Comparison of ENCODE assay signal across 20 cellular contexts in the genomic region with DNA sequence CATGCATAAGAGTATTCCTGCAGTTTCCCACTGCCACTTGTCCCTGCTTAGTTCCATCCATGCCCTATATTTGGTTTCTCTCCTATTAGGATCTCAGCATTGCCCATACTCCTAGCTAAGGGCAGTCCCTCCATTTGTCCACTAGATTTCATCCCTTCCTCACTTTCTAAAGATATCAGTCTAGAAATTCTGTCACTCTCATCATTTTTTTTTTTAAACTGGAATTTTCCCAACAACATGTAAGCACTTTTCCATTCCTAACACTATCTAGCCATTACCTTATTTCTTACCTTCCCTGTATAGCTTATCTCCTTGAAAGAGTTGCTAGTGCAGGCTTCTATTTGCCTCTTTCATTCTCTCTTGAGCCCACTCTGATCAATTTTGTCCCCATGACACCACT.
DNase-seq lines count a peak whose midpoint lies in the region; ATAC-seq, FAIRE-seq and TF ChIP-seq lines count a peak whose summit lies in the region.
"Had no signal": no experiment of that assay in that cellular context is flagged by ENCODE, and none has a peak within 500 bp of the region (broad histone marks: within the 10 kb centered on the region; RNA-seq: fewer than 3 reads in every experiment).

No MANE protein-coding gene starts in this region.

- no peak for DNase-seq in HepG2 (ENCODE audit: low spot score)
- DNase-seq in right lobe of liver = no peak
- no peak for DNase-seq in IMR-90
- DNase-seq in activated CD4-positive, alpha-beta T cell treated with anti-CD3 and anti-CD28 coated beads, Interleukin-2, amount 50 U/mL, for 4 hours = no peak
- no peak for DNase-seq in heart right ventricle
- DNase-seq: 8988T; AML-193; Caco-2; Calu3; CD4-positive, alpha-beta T cell; CD8-positive, alpha-beta T cell; DMS79 treated with DMSO at 0.1 percent for 48 hours; GF-D8 had no signal

- H3K27ac ChIP-seq in HepG2 (ENCODE audit: extremely low read length, insufficient read depth, low read length) (no peak overlapping the region), right lobe of liver (no peak overlapping the region), IMR-90 (ENCODE audit: insufficient read depth, low read length) (no peak overlapping the region), heart right ventricle (no peak overlapping the region)
- H3K27ac ChIP-seq: BLaER1 treated with 17β-estradiol and CSF1 and Interleukin-3, amounts not matched to agents 10 nM and 100 nM; C4-2B had no signal

- in situ Hi-C loops in HepG2 (cut with HindIII; ENCODE audit: extremely low pct_ligation_motif_present, low pct_unique_long_range_greater_than_20kb) (no loop called here), IMR-90 (cut with MboI; ENCODE audit: low sequenced_read_pairs) (no loop called here)

- no peak overlapping the region for H2BK20ac ChIP-seq in IMR-90 (ENCODE audit: low read depth, low read length)

- no peaks in the 10 kb centered on the region for H3K27me3 ChIP-seq in HepG2 (ENCODE audit: control insufficient read depth in 1 of 2, insufficient read depth in 2 of 2, low read length in 2 of 2)
- H3K27me3 ChIP-seq in right lobe of liver = no peaks in the 10 kb centered on the region
- no peaks in the 10 kb centered on the region for H3K27me3 ChIP-seq in IMR-90 (ENCODE audit: control insufficient read depth, insufficient read depth, low read length)
- H3K27me3 ChIP-seq in heart right ventricle = no peaks in the 10 kb centered on the region
- H3K27me3 ChIP-seq: BLaER1 treated with 17β-estradiol and CSF1 and Interleukin-3, amounts not matched to agents 10 nM and 100 nM had no signal

- no peak overlapping the region for H3K4me3 ChIP-seq in HepG2 (replicated peaks in 1 of 3; ENCODE audit: insufficient read depth in 1 of 3, low read depth in 2 of 3, low read length in 3 of 3)
- H3K4me3 ChIP-seq in right lobe of liver = no peak overlapping the region
- H3K4me3 ChIP-seq in IMR-90 (ENCODE audit: insufficient read depth, low read depth, low read length) = no peak overlapping the region
- H3K4me3 ChIP-seq in heart right ventricle = no peak overlapping the region
- H3K4me3 ChIP-seq: BLaER1 treated with 17β-estradiol and CSF1 and Interleukin-3, amounts not matched to agents 10 nM and 100 nM had no signal

- no peak for ATAC-seq in HepG2
- no peak for ATAC-seq in right lobe of liver
- no peak for ATAC-seq in IMR-90 (ENCODE audit: low read depth)
- ATAC-seq in heart right ventricle = no peak
- ATAC-seq: CD8-positive, alpha-beta T cell had no signal

- no peak overlapping the region for H4K91ac ChIP-seq in IMR-90 (ENCODE audit: insufficient read depth, low read depth, low read length)

- no peak overlapping the region for H2AFZ ChIP-seq in HepG2 (ENCODE audit: low read length)
- no peak overlapping the region for H2AFZ ChIP-seq in IMR-90 (replicated peaks; ENCODE audit: low read length, poor library complexity)

- dilution Hi-C loops in IMR-90 (cut with HindIII; ENCODE audit: low sequenced_read_pairs, unreplicated experiment) = no loop called here

- intact Hi-C loops in HepG2 (cut with micrococcal nuclease; ENCODE audit: unreplicated experiment) (no loop called here), right lobe of liver (cut with DNase I) (no loop called here), IMR-90 (cut with micrococcal nuclease) (no loop called here), heart right ventricle (cut with DNase I) (no loop called here)

- FAIRE-seq in HepG2 (lab: Jason Lieb, UNC) = no peak
- FAIRE-seq: A204.1, D721Med, G401.6, GM12891, GM19239 had no signal

- H3K4ac ChIP-seq in IMR-90 (ENCODE audit: low read depth, low read length) = no peak overlapping the region

- H2BK120ac ChIP-seq in IMR-90 (ENCODE audit: low read depth, low read length) = no peak overlapping the region

- no peak overlapping the region for H4K8ac ChIP-seq in IMR-90 (ENCODE audit: low read depth in 2 of 2, low read length in 2 of 2)

- H4K20me1 ChIP-seq in HepG2 (ENCODE audit: insufficient read depth, low read length) = no peaks in the 10 kb centered on the region
- H4K20me1 ChIP-seq in IMR-90 (ENCODE audit: insufficient read depth, low read length) = no peaks in the 10 kb centered on the region
- H4K20me1 ChIP-seq: BLaER1 treated with 17β-estradiol and CSF1 and Interleukin-3, amounts not matched to agents 10 nM and 100 nM had no signal

- no TSS peak for BruUV-seq in HepG2 (replicated peaks; lab: Mats Ljungman, UMichigan)
- no TSS peak for BruUV-seq in IMR-90 (replicated peaks; lab: Mats Ljungman, UMichigan)

- H3K36me3 ChIP-seq in HepG2 (replicated peaks in 1 of 2; ENCODE audit: control insufficient read depth in 1 of 2, insufficient read depth in 2 of 2, low read length in 2 of 2) (no peaks in the 10 kb centered on the region), right lobe of liver (no peaks in the 10 kb centered on the region), IMR-90 (ENCODE audit: control insufficient read depth, insufficient read depth, low read length) (no peaks in the 10 kb centered on the region), heart right ventricle (no peaks in the 10 kb centered on the region)
- H3K36me3 ChIP-seq: BLaER1 treated with 17β-estradiol and CSF1 and Interleukin-3, amounts not matched to agents 10 nM and 100 nM had no signal

- TF ChIP-seq POLR2A in HepG2 (IDR thresholded peaks at IDR 0.05; ENCODE audit: insufficient read depth in 1 of 2, low read depth in 2 of 2, low read length in 2 of 2) (no peak), right lobe of liver (IDR thresholded peaks at IDR 0.05) (no peak), IMR-90 (IDR thresholded peaks at IDR 0.05; ENCODE audit: low read depth, low read length) (no peak)

- POLR2A ChIA-PET in HepG2 (lab: Yijun Ruan, JAX) = no interaction called here
- POLR2A ChIA-PET in IMR-90 (lab: Charles Lee; ENCODE audit: unreplicated experiment) = no interaction called here

- H3K14ac ChIP-seq in IMR-90 (replicated peaks; ENCODE audit: low read depth, low read length) = no peak overlapping the region

- H2AK9ac ChIP-seq in IMR-90 (replicated peaks; ENCODE audit: low read depth, low read length, poor library complexity) = no peak overlapping the region

- H3K9me3 ChIP-seq in HepG2 (ENCODE audit: low read length) (peaks cover 30% of the 10 kb centered on the region; the same call in 1 of the 2 replicates), right lobe of liver (no peaks in the 10 kb centered on the region), IMR-90 (ENCODE audit: control insufficient read depth, insufficient read depth, low read length) (no peaks in the 10 kb centered on the region), heart right ventricle (no peaks in the 10 kb centered on the region)
- H3K9me3 ChIP-seq: BLaER1 treated with 17β-estradiol and CSF1 and Interleukin-3, amounts not matched to agents 10 nM and 100 nM; Caco-2 had no signal

- no peak for TF ChIP-seq CTCF in HepG2 (CRISPR knock-in tag; IDR thresholded peaks at IDR 0.05)
- no peak for TF ChIP-seq CTCF in right lobe of liver (IDR thresholded peaks at IDR 0.05)
- no peak for TF ChIP-seq CTCF in IMR-90 (conservative IDR thresholded peaks at IDR 0.05; ENCODE audit: low read depth, low read length)
- TF ChIP-seq CTCF in heart right ventricle (IDR thresholded peaks at IDR 0.05) = no peak

- H3K4me1 ChIP-seq in HepG2 (ENCODE audit: insufficient read depth, low read length) = no peaks in the 10 kb centered on the region
- H3K4me1 ChIP-seq in right lobe of liver = no peaks in the 10 kb centered on the region
- H3K4me1 ChIP-seq in IMR-90 (ENCODE audit: control insufficient read depth, insufficient read depth, low read length) = no peaks in the 10 kb centered on the region
- no peaks in the 10 kb centered on the region for H3K4me1 ChIP-seq in heart right ventricle
- H3K4me1 ChIP-seq: BLaER1 treated with 17β-estradiol and CSF1 and Interleukin-3, amounts not matched to agents 10 nM and 100 nM; Caco-2 had no signal

- H3K79me2 ChIP-seq in HepG2 (ENCODE audit: insufficient read depth, low read length) = no peaks in the 10 kb centered on the region

- no peak overlapping the region for H3K18ac ChIP-seq in IMR-90 (ENCODE audit: low read depth, low read length)

- H2BK15ac ChIP-seq in IMR-90 (ENCODE audit: low read depth, low read length) = no peak overlapping the region

- no peaks in the 10 kb centered on the region for H3K79me1 ChIP-seq in IMR-90 (ENCODE audit: low read depth in 1 of 2, low read length in 2 of 2)

- no peak overlapping the region for H3K56ac ChIP-seq in IMR-90 (ENCODE audit: extremely low read depth, insufficient read depth, low read length)

- TF ChIP-seq RAD21 in HepG2 (CRISPR knock-in tag; IDR thresholded peaks at IDR 0.05) (no peak), IMR-90 (IDR thresholded peaks at IDR 0.05; ENCODE audit: low read length) (no peak)

- H2AK5ac ChIP-seq in IMR-90 (ENCODE audit: low read depth, low read length) = no peak overlapping the region

- H4K5ac ChIP-seq in IMR-90 (ENCODE audit: low read depth, low read length) = no peak overlapping the region

- H3K9me1 ChIP-seq in IMR-90 (ENCODE audit: insufficient read depth, low read length) = no peaks in the 10 kb centered on the region

- H2BK5ac ChIP-seq in IMR-90 (ENCODE audit: low read depth, low read length, poor library complexity, severe bottlenecking) = no peak overlapping the region

- H3K9ac ChIP-seq in HepG2 (ENCODE audit: insufficient read depth, low read depth, low read length) (no peak overlapping the region), IMR-90 (ENCODE audit: low read depth, low read length) (no peak overlapping the region)
- H3K9ac ChIP-seq: BLaER1 treated with 17β-estradiol and CSF1 and Interleukin-3, amounts not matched to agents 10 nM and 100 nM had no signal

- CTCF ChIA-PET in HepG2 (lab: Yijun Ruan, JAX; ENCODE audit: low intra/inter-chr PET ratio, low total read pairs) = no interaction called here
- CTCF ChIA-PET in IMR-90 (lab: Yijun Ruan, JAX) = no interaction called here

- H3K4me2 ChIP-seq in HepG2 (ENCODE audit: low read depth, low read length) = no peak overlapping the region
- H3K4me2 ChIP-seq in IMR-90 (ENCODE audit: low read depth, low read length) = no peak overlapping the region
- H3K4me2 ChIP-seq: BLaER1 treated with 17β-estradiol and CSF1 and Interleukin-3, amounts not matched to agents 10 nM and 100 nM had no signal

- TF ChIP-seq EP300 in HepG2 (IDR thresholded peaks at IDR 0.05; ENCODE audit: low read depth in 2 of 2, low read length in 2 of 2) (no peak), HepG2 (CRISPR knock-in tag; IDR thresholded peaks at IDR 0.05; ENCODE audit: borderline replicate concordance) (no peak)

- no peak overlapping the region for H3K23ac ChIP-seq in IMR-90 (ENCODE audit: low read depth, low read length)

TF ChIP-seq in HepG2, 621 proteins besides CTCF, POLR2A, EP300 and RAD21 (continues in another document):
- TF ChIP-seq FOXP1 (IDR thresholded peaks at IDR 0.05) (no peak), FOXP1 (CRISPR knock-in tag; IDR thresholded peaks at IDR 0.05) (no peak), RORA (CRISPR knock-in tag; IDR thresholded peaks at IDR 0.05) (no peak), MAFF (IDR thresholded peaks at IDR 0.05; ENCODE audit: low read depth, low read length) (peak; percentile 70)

TF ChIP-seq in IMR-90, 13 proteins besides CTCF, POLR2A, EP300 and RAD21:
- peak; percentile 19; the same call in 1 of the 2 replicates for TF ChIP-seq MAFK (IDR thresholded peaks at IDR 0.05; ENCODE audit: low read depth, low read length)
- no peak for TF ChIP-seq MXI1 (IDR thresholded peaks at IDR 0.05; ENCODE audit: borderline replicate concordance, low read depth, low read length)
TF ChIP-seq in IMR-90: peak in this region for 1.
